29 cellular contexts compared by ENCODE assay signal in genomic region chr3:124535306-124535705, GRCh38.
"Had no signal": no experiment of that assay in that cellular context is flagged by ENCODE, and none has a peak within 500 bp of the region (broad histone marks: within the 10 kb centered on the region; RNA-seq: fewer than 3 reads in every experiment).

No MANE protein-coding gene starts in this region.

- H3K27ac Mint-ChIP-seq: dendritic cell treated with granulocyte-macrophage colony-stimulating factor and Interleukin-4, amounts not matched to agents 40 ng/mL and 50 ng/mL, for 4 days; effector memory CD8-positive, alpha-beta T cell; endodermal cell had no signal

- H3K36me3 ChIP-seq: esophagus muscularis mucosa, esophagus squamous epithelium, gastrocnemius medialis, gastroesophageal sphincter, heart left ventricle, heart right ventricle had no signal

- H3K4me1 ChIP-seq: esophagus muscularis mucosa, esophagus squamous epithelium, foreskin keratinocyte, gastroesophageal sphincter had no signal

- H3K79me2 ChIP-seq: hepatocyte had no signal

- H3K4me2 ChIP-seq: hepatocyte had no signal

- H3K27ac ChIP-seq: coronary artery, dorsolateral prefrontal cortex, epithelial cell of prostate, esophagus muscularis mucosa, esophagus squamous epithelium, foreskin keratinocyte, gastrocnemius medialis, gastroesophageal sphincter, heart left ventricle, heart right ventricle, hepatocyte had no signal

- H3K9me3 Mint-ChIP-seq: dendritic cell treated with granulocyte-macrophage colony-stimulating factor and Interleukin-4, amounts not matched to agents 40 ng/mL and 50 ng/mL, for 4 days; effector memory CD8-positive, alpha-beta T cell; endodermal cell had no signal

- FAIRE-seq: endometrium, endothelial cell of umbilical vein, frontal cortex had no signal

- H3K4me3 Mint-ChIP-seq: dendritic cell treated with granulocyte-macrophage colony-stimulating factor and Interleukin-4, amounts not matched to agents 40 ng/mL and 50 ng/mL, for 4 days; effector memory CD8-positive, alpha-beta T cell; endodermal cell had no signal

- H3K27me3 ChIP-seq: dorsolateral prefrontal cortex, esophagus muscularis mucosa, gastrocnemius medialis, gastroesophageal sphincter, heart left ventricle, heart right ventricle, hepatocyte had no signal

- H3K4me3 ChIP-seq: coronary artery, dorsolateral prefrontal cortex, esophagus muscularis mucosa, esophagus squamous epithelium, gastrocnemius medialis, gastroesophageal sphincter, heart left ventricle, heart right ventricle, hepatocyte had no signal

- DNase-seq: cortex of kidney; dermis blood vessel endothelial cell; dorsolateral prefrontal cortex; effector CD4-positive, alpha-beta T cell; effector CD8-positive, alpha-beta T cell; effector memory CD4-positive, alpha-beta T cell; effector memory CD8-positive, alpha-beta T cell; endodermal cell; erythroblast; esophagus squamous epithelium; foreskin fibroblast; foreskin keratinocyte; foreskin melanocyte; gastrocnemius medialis; glutamatergic neuron; head of caudate nucleus; heart left ventricle; heart right ventricle; hippocampal formation had no signal

- ATAC-seq: effector memory CD8-positive, alpha-beta T cell; esophagus mucosa; foreskin keratinocyte; gastrocnemius medialis; gastroesophageal sphincter; heart left ventricle; heart right ventricle had no signal

- H3K9me3 ChIP-seq: esophagus muscularis mucosa, esophagus squamous epithelium, gastrocnemius medialis, gastroesophageal sphincter, heart left ventricle, heart right ventricle had no signal

- H2AFZ ChIP-seq: hepatocyte had no signal
